Comparison of ENCODE assay signal across 19 cellular contexts in the genomic region with DNA sequence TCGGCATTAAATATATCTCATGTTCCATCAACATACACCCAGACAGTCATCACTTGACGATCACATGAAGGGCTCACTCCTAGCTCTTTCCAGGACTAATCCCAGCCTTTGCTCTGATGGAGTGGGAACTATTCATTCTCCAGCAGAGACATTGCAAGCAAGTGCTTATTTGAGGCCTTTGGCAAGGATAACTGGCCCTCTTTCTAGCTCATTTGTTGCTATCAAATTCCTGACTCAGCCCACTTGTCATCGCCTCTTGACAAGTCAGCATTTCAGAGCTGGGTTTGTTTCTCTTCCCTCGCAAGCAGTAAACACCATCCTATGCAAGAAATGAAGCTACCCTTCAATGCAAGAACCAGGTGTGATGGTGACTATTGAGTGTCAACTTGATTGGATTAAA.
"Had no signal": no experiment of that assay in that cellular context is flagged by ENCODE, and none has a peak within 500 bp of the region (broad histone marks: within the 10 kb centered on the region; RNA-seq: fewer than 3 reads in every experiment).

No MANE protein-coding gene starts in this region.

- DNase-seq: colonic mucosa; effector CD4-positive, alpha-beta T cell; endodermal cell; erythroblast; heart right ventricle; hypothalamus; left lung; lower lobe of right lung; natural killer cell; ovary; right cardiac atrium; small intestine; stimulated activated CD4-positive, alpha-beta T cell treated with anti-CD3 and anti-CD28 coated beads, Interleukin-12 subunit alpha, Interleukin-12 subunit beta, amount 100 ng/mL, for 4 hours; stimulated activated naive CD4-positive, alpha-beta T cell; stomach had no signal

- H3K36me3 ChIP-seq: colonic mucosa, heart right ventricle, left lung, lower lobe of right lung, ovary, stomach had no signal

- H3K4me3 ChIP-seq: colonic mucosa, heart right ventricle, left lung, lower lobe of right lung, ovary, stomach had no signal

- H3K9me3 ChIP-seq: colonic mucosa, lower lobe of right lung, ovary had no signal

- H3K4me1 ChIP-seq: colonic mucosa, left lung, lower lobe of right lung, stomach had no signal

- H3K27me3 ChIP-seq: colonic mucosa, left lung, ovary, stomach had no signal

- FAIRE-seq: endothelial cell of umbilical vein, frontal cortex, islet of Langerhans, small intestine, urothelium cell line had no signal

- ATAC-seq: left lung, lower lobe of right lung, natural killer cell had no signal

- H3K27ac ChIP-seq: colonic mucosa, heart right ventricle, left lung, lower lobe of right lung, ovary, stomach had no signal
